ENCODE assay signal across 35 cellular contexts in the genomic region with DNA sequence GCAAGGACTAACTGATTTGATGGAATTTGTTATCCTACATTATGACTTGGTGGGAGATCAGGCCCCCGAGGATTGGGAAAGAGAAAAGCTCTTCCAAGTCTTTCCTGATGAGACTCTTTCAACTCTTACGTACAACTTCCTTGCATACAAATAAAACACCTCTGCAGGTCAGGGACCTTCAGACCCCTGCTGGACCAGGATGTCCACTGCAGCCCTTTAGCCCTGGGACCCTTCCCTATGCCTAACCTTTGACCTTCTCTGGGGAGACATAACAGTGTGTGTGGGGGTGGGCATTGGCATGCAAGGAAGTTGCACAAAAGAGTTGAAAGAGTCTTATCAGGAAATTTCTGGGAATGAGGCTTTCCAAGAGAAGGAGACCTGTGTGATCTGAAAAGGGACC.
"Had no signal": no experiment of that assay in that cellular context is flagged by ENCODE, and none has a peak within 500 bp of the region (broad histone marks: within the 10 kb centered on the region; RNA-seq: fewer than 3 reads in every experiment).

No MANE protein-coding gene starts in this region.

- H3K4me3 ChIP-seq: coronary artery, dorsolateral prefrontal cortex, esophagus muscularis mucosa, gastrocnemius medialis had no signal

- H3K27me3 ChIP-seq: brain microvascular endothelial cell, foreskin keratinocyte, gastrocnemius medialis had no signal

- H3K4me1 ChIP-seq: foreskin keratinocyte, gastrocnemius medialis had no signal

- ATAC-seq: activated CD4-positive, alpha-beta T cell treated with anti-CD3 and anti-CD28 coated beads for 36 hours; activated CD8-positive, alpha-beta memory T cell treated with anti-CD3 and anti-CD28 coated beads, Interleukin-2, amount 10 ng/mL, durations not matched to agents 7 days and 5 days; activated CD8-positive, alpha-beta T cell treated with anti-CD3 and anti-CD28 coated beads, Interleukin-2, amount 10 ng/mL, durations not matched to agents 7 days and 5 days; foreskin keratinocyte; gastrocnemius medialis; T-helper 17 cell had no signal

- H3K27me3 Mint-ChIP-seq: activated CD4-positive, alpha-beta memory T cell treated with anti-CD3 and anti-CD28 coated beads for 36 hours; activated CD4-positive, alpha-beta T cell treated with anti-CD3 and anti-CD28 coated beads for 36 hours; activated CD4-positive, alpha-beta T cell treated with anti-CD3 and anti-CD28 coated beads, Interleukin-2, amount 10 ng/mL, durations not matched to agents 24 days and 14 days; activated CD8-positive, alpha-beta memory T cell treated with anti-CD3 and anti-CD28 coated beads, Interleukin-2, amount 10 ng/mL, durations not matched to agents 7 days and 5 days; activated naive CD8-positive, alpha-beta T cell; central memory CD8-positive, alpha-beta T cell; dendritic cell treated with granulocyte-macrophage colony-stimulating factor and Interleukin-4, amounts not matched to agents 40 ng/mL and 50 ng/mL, for 4 days; T-helper 17 cell had no signal

- H3K36me3 Mint-ChIP-seq: activated CD4-positive, alpha-beta memory T cell treated with anti-CD3 and anti-CD28 coated beads for 36 hours; activated naive CD8-positive, alpha-beta T cell had no signal

- H3K4me3 Mint-ChIP-seq: activated CD4-positive, alpha-beta memory T cell treated with anti-CD3 and anti-CD28 coated beads for 36 hours; activated CD4-positive, alpha-beta T cell treated with anti-CD3 and anti-CD28 coated beads for 36 hours; activated CD4-positive, alpha-beta T cell treated with anti-CD3 and anti-CD28 coated beads, Interleukin-2, amount 10 ng/mL, durations not matched to agents 24 days and 14 days; activated CD8-positive, alpha-beta memory T cell treated with anti-CD3 and anti-CD28 coated beads, Interleukin-2, amount 10 ng/mL, durations not matched to agents 7 days and 5 days; activated CD8-positive, alpha-beta T cell treated with anti-CD3 and anti-CD28 coated beads, Interleukin-2, amount 10 ng/mL, durations not matched to agents 7 days and 5 days; activated naive CD8-positive, alpha-beta T cell; activated T-helper 1 cell treated with anti-CD3 and anti-CD28 coated beads, Interleukin-12 subunit alpha, Interleukin-12 subunit beta, Interleukin-2, Interleukin-4 antibody, amounts not matched to agents 30 ng/mL and 10 ng/mL and 1 ng/mL, durations not matched to agents 14 hours and 24 hours and 36 hours; central memory CD8-positive, alpha-beta T cell; dendritic cell treated with granulocyte-macrophage colony-stimulating factor and Interleukin-4, amounts not matched to agents 40 ng/mL and 50 ng/mL, for 4 days; T-helper 17 cell; T-helper 2 cell treated with Interferon-gamma antibody and Interleukin-4, amounts not matched to agents 5 μg/mL and 100 μg/mL, for 36 hours had no signal

- H3K4me1 Mint-ChIP-seq: activated CD4-positive, alpha-beta T cell treated with anti-CD3 and anti-CD28 coated beads for 36 hours; activated CD4-positive, alpha-beta T cell treated with anti-CD3 and anti-CD28 coated beads, Interleukin-2, amount 10 ng/mL, durations not matched to agents 24 days and 14 days; activated CD8-positive, alpha-beta memory T cell treated with anti-CD3 and anti-CD28 coated beads, Interleukin-2, amount 10 ng/mL, durations not matched to agents 7 days and 5 days; central memory CD8-positive, alpha-beta T cell; T-helper 17 cell had no signal

- FAIRE-seq: astrocyte, bronchial epithelial cell had no signal

- H3K27ac ChIP-seq: brain microvascular endothelial cell, coronary artery, dorsolateral prefrontal cortex, esophagus muscularis mucosa, foreskin keratinocyte, gastrocnemius medialis, WERI-Rb-1 had no signal

- H3K9me3 ChIP-seq: esophagus muscularis mucosa, gastrocnemius medialis had no signal

- H3K36me3 ChIP-seq: brain microvascular endothelial cell, esophagus muscularis mucosa, gastrocnemius medialis, WERI-Rb-1 had no signal

- H3K27ac Mint-ChIP-seq: activated CD4-positive, alpha-beta memory T cell treated with anti-CD3 and anti-CD28 coated beads for 36 hours; activated CD4-positive, alpha-beta T cell treated with anti-CD3 and anti-CD28 coated beads for 36 hours; activated CD4-positive, alpha-beta T cell treated with anti-CD3 and anti-CD28 coated beads, Interleukin-2, amount 10 ng/mL, durations not matched to agents 24 days and 14 days; activated CD8-positive, alpha-beta memory T cell treated with anti-CD3 and anti-CD28 coated beads, Interleukin-2, amount 10 ng/mL, durations not matched to agents 7 days and 5 days; activated CD8-positive, alpha-beta T cell treated with anti-CD3 and anti-CD28 coated beads, Interleukin-2, amount 10 ng/mL, durations not matched to agents 7 days and 5 days; activated naive CD8-positive, alpha-beta T cell; activated T-helper 1 cell treated with anti-CD3 and anti-CD28 coated beads, Interleukin-12 subunit alpha, Interleukin-12 subunit beta, Interleukin-2, Interleukin-4 antibody, amounts not matched to agents 30 ng/mL and 10 ng/mL and 1 ng/mL, durations not matched to agents 14 hours and 24 hours and 36 hours; activated T-helper 2 cell treated with anti-CD3 and anti-CD28 coated beads, Interferon-gamma antibody, Interleukin-2, Interleukin-4, amounts not matched to agents 10 μg/mL and 5 μg/mL and 100 μg/mL, durations not matched to agents 14 hours and 24 hours and 36 hours; dendritic cell treated with granulocyte-macrophage colony-stimulating factor and Interleukin-4, amounts not matched to agents 40 ng/mL and 50 ng/mL, for 4 days; T-helper 17 cell; T-helper 2 cell treated with Interferon-gamma antibody and Interleukin-4, amounts not matched to agents 5 μg/mL and 100 μg/mL, for 36 hours had no signal

- DNase-seq: activated CD4-positive, alpha-beta memory T cell treated with anti-CD3 and anti-CD28 coated beads for 36 hours; activated CD4-positive, alpha-beta T cell treated with anti-CD3 and anti-CD28 coated beads for 36 hours; activated CD4-positive, alpha-beta T cell treated with anti-CD3 and anti-CD28 coated beads, Interleukin-2, amount 10 ng/mL, durations not matched to agents 24 days and 14 days; activated CD4-positive, CD25-positive, alpha-beta regulatory T cell; activated CD4-positive, CD25-positive, alpha-beta regulatory T cell treated with anti-CD3 and anti-CD28 coated beads, Interleukin-2, amount 50 U/mL, for 72 hours; activated CD8-positive, alpha-beta memory T cell treated with anti-CD3 and anti-CD28 coated beads, Interleukin-2, amount 10 ng/mL, durations not matched to agents 7 days and 5 days; activated CD8-positive, alpha-beta memory T cell treated with anti-CD3 and anti-CD28 coated beads, Interleukin-2, amount 50 U/mL, for 4 hours; activated CD8-positive, alpha-beta T cell treated with anti-CD3 and anti-CD28 coated beads, Interleukin-2, amount 10 ng/mL, durations not matched to agents 7 days and 5 days; activated effector memory CD4-positive, alpha-beta T cell treated with anti-CD3 and anti-CD28 coated beads, Interleukin-2, amount 50 U/mL, for 16 hours; activated naive CD4-positive, alpha-beta T cell treated with anti-CD3 and anti-CD28 coated beads, Interleukin-2, amount 50 U/mL, for 16 hours; activated T-cell treated with anti-CD3 and anti-CD28 coated beads, Interleukin-2, amount 50 U/mL, for 1 hour; activated T-cell treated with anti-CD3 and anti-CD28 coated beads, Interleukin-2, amount 50 U/mL, for 48 hours; amniotic stem cell; anterior cingulate cortex; brain microvascular endothelial cell; dorsolateral prefrontal cortex; effector memory CD4-positive, alpha-beta T cell; erythroblast; foreskin keratinocyte; gastrocnemius medialis; glutamatergic neuron; T-helper 1 cell; T-helper 17 cell; T1000; WERI-Rb-1 had no signal
